23 cellular contexts compared by ENCODE assay signal in genomic region chr1:53406551-53407235, GRCh38. TPM values are rescaled to one million over a fixed set of nuclear protein-coding genes. Genes with fewer than 3 reads are reported as not detected.
"Had no signal": no experiment of that assay in that cellular context is flagged by ENCODE, and none has a peak within 500 bp of the region (broad histone marks: within the 10 kb centered on the region; RNA-seq: fewer than 3 reads in every experiment).

No MANE protein-coding gene starts in this region.

- H3K4me3 ChIP-seq: body of pancreas, ovary, psoas muscle, SK-N-MC, skin epidermis, thoracic aorta had no signal

- H3K4me3 Mint-ChIP-seq: activated B cell treated with CpG ODN at 0.5 μM for 24 hours; activated CD4-positive, alpha-beta T cell treated with anti-CD3 and anti-CD28 coated beads, Interleukin-2, amount 10 ng/mL, durations not matched to agents 24 days and 14 days; activated CD8-positive, alpha-beta T cell treated with anti-CD3 and anti-CD28 coated beads, Interleukin-2, amount 10 ng/mL, durations not matched to agents 7 days and 5 days; activated naive CD8-positive, alpha-beta T cell treated with anti-CD3 and anti-CD28 coated beads, Interleukin-2, amount 10 ng/mL, durations not matched to agents 7 days and 5 days had no signal

- DNase-seq: activated B cell treated with CpG ODN at 0.5 μM for 24 hours; activated CD4-positive, alpha-beta T cell treated with anti-CD3 and anti-CD28 coated beads, Interleukin-2, amount 10 ng/mL, durations not matched to agents 24 days and 14 days; activated CD8-positive, alpha-beta T cell treated with anti-CD3 and anti-CD28 coated beads, Interleukin-2, amount 10 ng/mL, durations not matched to agents 7 days and 5 days; activated naive CD4-positive, alpha-beta T cell; activated naive CD8-positive, alpha-beta T cell treated with anti-CD3 and anti-CD28 coated beads, Interleukin-2, amount 10 ng/mL, durations not matched to agents 7 days and 5 days; amygdala; body of pancreas; caudate nucleus; hypothalamus; ovary; psoas muscle; right cardiac atrium; stimulated activated CD4-positive, alpha-beta T cell treated with anti-CD3 and anti-CD28 coated beads, Interleukin-2, amount 100 ng/mL, for 48 hours had no signal

- H3K36me3 ChIP-seq: ovary, thoracic aorta had no signal

- H3K27me3 Mint-ChIP-seq: activated naive CD8-positive, alpha-beta T cell treated with anti-CD3 and anti-CD28 coated beads, Interleukin-2, amount 10 ng/mL, durations not matched to agents 7 days and 5 days had no signal

- H3K27ac Mint-ChIP-seq: activated B cell treated with CpG ODN at 0.5 μM for 24 hours; activated CD4-positive, alpha-beta T cell treated with anti-CD3 and anti-CD28 coated beads, Interleukin-2, amount 10 ng/mL, durations not matched to agents 24 days and 14 days; activated CD8-positive, alpha-beta T cell treated with anti-CD3 and anti-CD28 coated beads, Interleukin-2, amount 10 ng/mL, durations not matched to agents 7 days and 5 days; activated naive CD8-positive, alpha-beta T cell treated with anti-CD3 and anti-CD28 coated beads, Interleukin-2, amount 10 ng/mL, durations not matched to agents 7 days and 5 days had no signal

- H3K9me3 ChIP-seq: body of pancreas, ovary, psoas muscle, thoracic aorta had no signal

- ATAC-seq: activated CD8-positive, alpha-beta T cell treated with anti-CD3 and anti-CD28 coated beads, Interleukin-2, amount 10 ng/mL, durations not matched to agents 7 days and 5 days; body of pancreas; left lobe of liver; psoas muscle; right cardiac atrium had no signal

- H3K36me3 Mint-ChIP-seq: activated naive CD8-positive, alpha-beta T cell treated with anti-CD3 and anti-CD28 coated beads, Interleukin-2, amount 10 ng/mL, durations not matched to agents 7 days and 5 days had no signal

- H3K4me1 ChIP-seq: body of pancreas, psoas muscle had no signal

- H3K27ac ChIP-seq: body of pancreas, ovary, psoas muscle, SK-N-MC, thoracic aorta had no signal

- H3K27me3 ChIP-seq: ovary had no signal

- H3K4me1 Mint-ChIP-seq: activated B cell treated with CpG ODN at 0.5 μM for 24 hours had no signal

- H3K9me3 Mint-ChIP-seq: activated B cell treated with CpG ODN at 0.5 μM for 24 hours; activated CD4-positive, alpha-beta T cell treated with anti-CD3 and anti-CD28 coated beads, Interleukin-2, amount 10 ng/mL, durations not matched to agents 24 days and 14 days; activated naive CD8-positive, alpha-beta T cell treated with anti-CD3 and anti-CD28 coated beads, Interleukin-2, amount 10 ng/mL, durations not matched to agents 7 days and 5 days had no signal

RNA-seq across cellular contexts. Expression of gene DMRTB1, which starts 52.5 kb away (rescaled TPM):
- total RNA-seq: activated B cell treated with CpG ODN at 0.5 μM for 24 hours; activated CD4-positive, alpha-beta T cell treated with anti-CD3 and anti-CD28 coated beads, Interleukin-2, amount 10 ng/mL, durations not matched to agents 24 days and 14 days; activated CD8-positive, alpha-beta T cell treated with anti-CD3 and anti-CD28 coated beads, Interleukin-2, amount 10 ng/mL, durations not matched to agents 7 days and 5 days; activated naive CD8-positive, alpha-beta T cell treated with anti-CD3 and anti-CD28 coated beads, Interleukin-2, amount 10 ng/mL, durations not matched to agents 7 days and 5 days; body of pancreas; frontal cortex; left lobe of liver; lung microvascular endothelial cell; mononuclear cell; ovary; psoas muscle; right cardiac atrium; thoracic aorta; urinary bladder had no signal
- polyA plus RNA-seq: esophagus, keratinocyte, psoas muscle, right cardiac atrium, urinary bladder had no signal
